ENCODE assay signal across 25 cellular contexts in genomic region chr4:145639281-145639680, GRCh38. TPM values are rescaled to one million over a fixed set of nuclear protein-coding genes. Genes with fewer than 3 reads are reported as not detected.
"Had no signal": no experiment of that assay in that cellular context is flagged by ENCODE, and none has a peak within 500 bp of the region (broad histone marks: within the 10 kb centered on the region; RNA-seq: fewer than 3 reads in every experiment).

No MANE protein-coding gene starts in this region.

- H3K4me1 Mint-ChIP-seq: activated B cell treated with CpG ODN at 0.5 μM for 24 hours had no signal

- FAIRE-seq: bronchial epithelial cell, TTC549 had no signal

- H3K4me3 Mint-ChIP-seq: activated B cell treated with CpG ODN at 0.5 μM for 24 hours; activated CD4-positive, alpha-beta T cell treated with anti-CD3 and anti-CD28 coated beads, Interleukin-2, amount 10 ng/mL, durations not matched to agents 24 days and 14 days; activated CD8-positive, alpha-beta memory T cell treated with anti-CD3 and anti-CD28 coated beads, Interleukin-2, amount 10 ng/mL, durations not matched to agents 7 days and 5 days; activated naive CD4-positive, alpha-beta T cell treated with anti-CD3 and anti-CD28 coated beads, Interleukin-2, amount 50 U/mL, for 24 hours; activated T-cell treated with anti-CD3 and anti-CD28 coated beads, Interleukin-2, amount 50 U/mL, for 24 hours; activated T-helper 1 cell treated with anti-CD3 and anti-CD28 coated beads, Interleukin-12 subunit alpha, Interleukin-12 subunit beta, Interleukin-2, Interleukin-4 antibody, amounts not matched to agents 30 ng/mL and 10 ng/mL and 1 ng/mL, durations not matched to agents 14 hours and 24 hours and 36 hours; T-helper 1 cell treated with Interleukin-12 subunit alpha and Interleukin-12 subunit beta and Interleukin-4 antibody, amounts not matched to agents 30 μg/mL and 1 μg/mL, for 36 hours had no signal

- ATAC-seq: activated CD8-positive, alpha-beta memory T cell treated with anti-CD3 and anti-CD28 coated beads, Interleukin-2, amount 10 ng/mL, durations not matched to agents 7 days and 5 days; PC-3 had no signal

- H3K27me3 Mint-ChIP-seq: activated B cell treated with CpG ODN at 0.5 μM for 24 hours; activated CD4-positive, alpha-beta T cell treated with anti-CD3 and anti-CD28 coated beads, Interleukin-2, amount 10 ng/mL, durations not matched to agents 24 days and 14 days; activated CD8-positive, alpha-beta memory T cell treated with anti-CD3 and anti-CD28 coated beads, Interleukin-2, amount 10 ng/mL, durations not matched to agents 7 days and 5 days; activated naive CD4-positive, alpha-beta T cell treated with anti-CD3 and anti-CD28 coated beads, Interleukin-2, amount 50 U/mL, for 24 hours; activated T-cell treated with anti-CD3 and anti-CD28 coated beads, Interleukin-2, amount 50 U/mL, for 24 hours had no signal

- H3K9me3 Mint-ChIP-seq: activated B cell treated with CpG ODN at 0.5 μM for 24 hours; activated CD4-positive, alpha-beta T cell treated with anti-CD3 and anti-CD28 coated beads, Interleukin-2, amount 10 ng/mL, durations not matched to agents 24 days and 14 days; activated naive CD4-positive, alpha-beta T cell treated with anti-CD3 and anti-CD28 coated beads, Interleukin-2, amount 50 U/mL, for 24 hours; activated T-cell treated with anti-CD3 and anti-CD28 coated beads, Interleukin-2, amount 50 U/mL, for 24 hours; activated T-helper 1 cell treated with anti-CD3 and anti-CD28 coated beads, Interleukin-12 subunit alpha, Interleukin-12 subunit beta, Interleukin-2, Interleukin-4 antibody, amounts not matched to agents 30 ng/mL and 10 ng/mL and 1 ng/mL, durations not matched to agents 14 hours and 24 hours and 36 hours; T-helper 1 cell treated with Interleukin-12 subunit alpha and Interleukin-12 subunit beta and Interleukin-4 antibody, amounts not matched to agents 30 μg/mL and 1 μg/mL, for 36 hours had no signal

- H3K27ac Mint-ChIP-seq: activated B cell treated with CpG ODN at 0.5 μM for 24 hours; activated CD4-positive, alpha-beta T cell treated with anti-CD3 and anti-CD28 coated beads, Interleukin-2, amount 10 ng/mL, durations not matched to agents 24 days and 14 days; activated CD8-positive, alpha-beta memory T cell treated with anti-CD3 and anti-CD28 coated beads, Interleukin-2, amount 10 ng/mL, durations not matched to agents 7 days and 5 days; activated naive CD4-positive, alpha-beta T cell treated with anti-CD3 and anti-CD28 coated beads, Interleukin-2, amount 50 U/mL, for 24 hours; activated T-cell treated with anti-CD3 and anti-CD28 coated beads, Interleukin-2, amount 50 U/mL, for 24 hours; activated T-helper 1 cell treated with anti-CD3 and anti-CD28 coated beads, Interleukin-12 subunit alpha, Interleukin-12 subunit beta, Interleukin-2, Interleukin-4 antibody, amounts not matched to agents 30 ng/mL and 10 ng/mL and 1 ng/mL, durations not matched to agents 14 hours and 24 hours and 36 hours; T-helper 1 cell treated with Interleukin-12 subunit alpha and Interleukin-12 subunit beta and Interleukin-4 antibody, amounts not matched to agents 30 μg/mL and 1 μg/mL, for 36 hours had no signal

- DNase-seq: activated B cell treated with CpG ODN at 0.5 μM for 24 hours; activated CD4-positive, alpha-beta T cell treated with anti-CD3 and anti-CD28 coated beads for 1 hour; activated CD4-positive, alpha-beta T cell treated with anti-CD3 and anti-CD28 coated beads, Interleukin-2, amount 10 ng/mL, durations not matched to agents 24 days and 14 days; activated CD4-positive, alpha-beta T cell treated with anti-CD3 and anti-CD28 coated beads, Interleukin-2, amount 50 U/mL, for 48 hours; activated CD8-positive, alpha-beta memory T cell treated with anti-CD3 and anti-CD28 coated beads, Interleukin-2, amount 10 ng/mL, durations not matched to agents 7 days and 5 days; activated effector memory CD4-positive, alpha-beta T cell treated with Interleukin-2 at 50 U/mL for 16 hours; activated naive CD4-positive, alpha-beta T cell; activated T-cell treated with anti-CD3 and anti-CD28 coated beads, Interleukin-2, amount 50 U/mL, for 24 hours; aorta; central memory CD4-positive, alpha-beta T cell; NCI-H1048; NCI-H146; NCI-H2081 treated with DMSO at 0.1 percent for 48 hours; NCI-H446; NCI-H524; PC-3; SHP77 treated with DMSO at 0.1 percent for 48 hours; T1000 had no signal

RNA-seq across cellular contexts. Expression of gene C4orf51, which starts 40.7 kb away (rescaled TPM):
- total RNA-seq: activated B cell treated with CpG ODN at 0.5 μM for 24 hours; activated CD4-positive, alpha-beta T cell treated with anti-CD3 and anti-CD28 coated beads, Interleukin-2, amount 10 ng/mL, durations not matched to agents 24 days and 14 days; activated CD8-positive, alpha-beta memory T cell treated with anti-CD3 and anti-CD28 coated beads, Interleukin-2, amount 10 ng/mL, durations not matched to agents 7 days and 5 days; activated T-helper 1 cell treated with anti-CD3 and anti-CD28 coated beads, Interleukin-12 subunit alpha, Interleukin-12 subunit beta, Interleukin-2, Interleukin-4 antibody, amounts not matched to agents 30 ng/mL and 10 ng/mL and 1 ng/mL, durations not matched to agents 14 hours and 24 hours and 36 hours; aorta; bronchial epithelial cell; chondrocyte; PC-3; SK-MEL-5 had no signal
- polyA plus RNA-seq: aorta had no signal
